ENCODE assay signal across 8 cellular contexts in genomic region chr13:24274452-24274971, GRCh38. TPM values are rescaled to one million over a fixed set of nuclear protein-coding genes. Genes with fewer than 3 reads are reported as not detected.
DNase-seq lines count a peak whose midpoint lies in the region; ATAC-seq and TF ChIP-seq lines count a peak whose summit lies in the region.

No MANE protein-coding gene starts in this region.

- peak; percentile 30 for ATAC-seq in CD8-positive, alpha-beta T cell
- ATAC-seq in GM21528 (IDR thresholded peaks at IDR 0.05; ENCODE audit: low FRiP score, unreplicated experiment), result peak; percentile 51
- peak; percentile 64 for ATAC-seq in naive thymus-derived CD4-positive, alpha-beta T cell

- CTCF ChIA-PET in CD8-positive, alpha-beta T cell (lab: Charles Lee), result interaction anchor here (0.6 to 6.0 kb wide), 5 partner anchors 13 to 63 kb away, joined by 3 to 49 read pairs (median 7); no protein-coding TSS in a partner anchor
- CTCF ChIA-PET in naive thymus-derived CD4-positive, alpha-beta T cell (lab: Charles Lee), result interaction anchor here (0.7 to 2.1 kb wide), 8 partner anchors 10 to 46 kb away, joined by 3 to 8 read pairs (median 4); no protein-coding TSS in a partner anchor

- H3K4me1 ChIP-seq in CD8-positive, alpha-beta T cell (ENCODE audit: insufficient read depth, low read length), result peaks cover 93% of the 10 kb centered on the region
- H3K4me1 ChIP-seq in naive thymus-derived CD4-positive, alpha-beta T cell (ENCODE audit: control insufficient read depth in 2 of 2, insufficient read depth in 2 of 2, low read length in 2 of 2), result peaks cover 73 to 84% of the 10 kb centered on the region in 2 donors
- H3K4me1 ChIP-seq in vagina, result peaks cover 28% of the 10 kb centered on the region

- peak overlapping the region; percentile 99 for H3K27ac Mint-ChIP-seq in CD8-positive, alpha-beta T cell
- peak overlapping the region; percentile 97 to 100 (median 99) for H3K27ac Mint-ChIP-seq in naive thymus-derived CD4-positive, alpha-beta T cell

- POLR2A ChIA-PET in CD8-positive, alpha-beta T cell (lab: Charles Lee), result interaction anchor here (0.6 to 12.4 kb wide), 6 partner anchors 9 to 46 kb away, joined by 3 to 224 read pairs (median 4); no protein-coding TSS in a partner anchor
- POLR2A ChIA-PET in naive thymus-derived CD4-positive, alpha-beta T cell (lab: Charles Lee), result interaction anchor here (0.5 to 12.5 kb wide), 7 partner anchors 9 to 140 kb away, joined by 3 to 637 read pairs (median 5); no protein-coding TSS in a partner anchor

- peak overlapping the region; percentile 72 for H3K4me3 Mint-ChIP-seq in CD8-positive, alpha-beta T cell
- H3K4me3 Mint-ChIP-seq in naive thymus-derived CD4-positive, alpha-beta T cell, result peak overlapping the region; percentile 45 to 87 (median 80)

- H3K27ac ChIP-seq in CD8-positive, alpha-beta T cell (ENCODE audit: low read depth, low read length), result peak overlapping the region; percentile 7
- H3K27ac ChIP-seq in naive thymus-derived CD4-positive, alpha-beta T cell (ENCODE audit: low read depth, low read length), result peak overlapping the region; percentile 94
- peak overlapping the region; percentile 25 for H3K27ac ChIP-seq in vagina

- H3K9me3 ChIP-seq in CD8-positive, alpha-beta T cell (ENCODE audit: low read length), result no peaks in the 10 kb centered on the region
- no peaks in the 10 kb centered on the region for H3K9me3 ChIP-seq in naive thymus-derived CD4-positive, alpha-beta T cell (ENCODE audit: control insufficient read depth in 2 of 3, low read length in 3 of 3)
- no peaks in the 10 kb centered on the region for H3K9me3 ChIP-seq in vagina

- no peaks in the 10 kb centered on the region for H3K27me3 ChIP-seq in CD8-positive, alpha-beta T cell (ENCODE audit: insufficient read depth, low read length)
- H3K27me3 ChIP-seq in naive thymus-derived CD4-positive, alpha-beta T cell (ENCODE audit: control insufficient read depth in 2 of 2, insufficient read depth in 2 of 2, low read length in 2 of 2), result no peaks in the 10 kb centered on the region
- H3K27me3 ChIP-seq in vagina, result no peaks in the 10 kb centered on the region

- H3K36me3 Mint-ChIP-seq in CD8-positive, alpha-beta T cell, result peaks cover 24% of the 10 kb centered on the region
- H3K36me3 Mint-ChIP-seq in naive thymus-derived CD4-positive, alpha-beta T cell, result peaks cover 0 to 14% (median 8%) of the 10 kb centered on the region in 5 donors

- peaks cover 92% of the 10 kb centered on the region for H3K4me1 Mint-ChIP-seq in CD8-positive, alpha-beta T cell (ENCODE audit: low read depth)
- peaks cover 66 to 99% (median 92%) of the 10 kb centered on the region in 7 donors for H3K4me1 Mint-ChIP-seq in naive thymus-derived CD4-positive, alpha-beta T cell

- peak in 6 of 7 experiments; percentile 40 to 68 (median 61) for DNase-seq in CD8-positive, alpha-beta T cell
- peak; percentile 69 for DNase-seq in NAMALWA (ENCODE audit: low spot score)
- DNase-seq in activated naive CD4-positive, alpha-beta T cell treated with anti-CD3 and anti-CD28 coated beads, Interleukin-2, amount 50 U/mL, for 16 hours, result peak; percentile 62
- peak in 5 of 9 donors; percentile 32 to 75 (median 54) for DNase-seq in naive thymus-derived CD4-positive, alpha-beta T cell
- DNase-seq in vagina (ENCODE audit: extremely low spot score in 2 of 2), result no peak
- DNase-seq in NCI-H526 treated with DMSO at 0.1 percent for 48 hours (lab: John Stamatoyannopoulos, UW), result no peak
- DNase-seq in HuH-7 (ENCODE audit: low spot score), result no peak

- no peak overlapping the region for H3K4me3 ChIP-seq in CD8-positive, alpha-beta T cell (ENCODE audit: low read depth, low read length)
- H3K4me3 ChIP-seq in naive thymus-derived CD4-positive, alpha-beta T cell (ENCODE audit: low read length), result peak overlapping the region; percentile 31
- H3K4me3 ChIP-seq in vagina, result no peak overlapping the region

- no peaks in the 10 kb centered on the region for H3K27me3 Mint-ChIP-seq in CD8-positive, alpha-beta T cell (ENCODE audit: low read depth)
- peaks cover 0 to 3% (median 0%) of the 10 kb centered on the region in 5 donors for H3K27me3 Mint-ChIP-seq in naive thymus-derived CD4-positive, alpha-beta T cell

- H3K36me3 ChIP-seq in CD8-positive, alpha-beta T cell (ENCODE audit: insufficient read depth, low read length), result no peaks in the 10 kb centered on the region
- no peaks in the 10 kb centered on the region for H3K36me3 ChIP-seq in naive thymus-derived CD4-positive, alpha-beta T cell (ENCODE audit: control insufficient read depth in 2 of 3, insufficient read depth in 3 of 3, low read length in 3 of 3)
- no peaks in the 10 kb centered on the region for H3K36me3 ChIP-seq in vagina

- TF ChIP-seq POLR2A in vagina (IDR thresholded peaks at IDR 0.05), result no peak

- intact Hi-C loops in CD8-positive, alpha-beta T cell (cut with DNase I, micrococcal nuclease), result loop anchor here (5.0 to 10.0 kb wide), 7 partner anchors 112 to 1010 kb away; partner anchors contain the start of genes MTMR6 (in 1 of the 2), PARP4 (in 1 of the 2) and SPATA13 (in 1 of the 2)
- intact Hi-C loops in naive thymus-derived CD4-positive, alpha-beta T cell (cut with micrococcal nuclease), result loop anchor here (1.0 to 5.0 kb wide), 4 partner anchors 9 to 897 kb away; partner anchors contain the start of gene C1QTNF9 (in 1 of the 2)
- intact Hi-C loops in vagina (cut with DNase I), result no loop called here

- H3K9me3 Mint-ChIP-seq in CD8-positive, alpha-beta T cell, result no peaks in the 10 kb centered on the region
- H3K9me3 Mint-ChIP-seq in naive thymus-derived CD4-positive, alpha-beta T cell, result peaks cover 0 to 5% (median 0%) of the 10 kb centered on the region in 11 donors

- TF ChIP-seq CTCF in CD8-positive, alpha-beta T cell (IDR thresholded peaks at IDR 0.05), result no peak
- TF ChIP-seq CTCF in vagina (IDR thresholded peaks at IDR 0.05), result no peak

RNA-seq across cellular contexts. Expression of gene C1QTNF9, which starts 34.9 kb away (rescaled TPM):
- under 1 TPM in 1 of 2 experiments, not detected in 1; 0.17 TPM for total RNA-seq in CD8-positive, alpha-beta T cell
- total RNA-seq in naive thymus-derived CD4-positive, alpha-beta T cell, result under 1 TPM in 1 of 5 experiments, not detected in 4; 0.19 TPM
- not detected for polyA plus RNA-seq in naive thymus-derived CD4-positive, alpha-beta T cell
- total RNA-seq in vagina, result not detected

Comparison
In these comparisons a context has a peak if more than half of its experiments do, and no peak if none do; other contexts are left out.
1. DNase-seq: peak in CD8-positive, alpha-beta T cell (6 of 7), NAMALWA (single experiment), activated naive CD4-positive, alpha-beta T cell treated with anti-CD3 and anti-CD28 coated beads, Interleukin-2, amount 50 U/mL, for 16 hours (single experiment) and naive thymus-derived CD4-positive, alpha-beta T cell (5 of 9); none in vagina (0 of 2), NCI-H526 treated with DMSO at 0.1 percent for 48 hours (single experiment) and HuH-7 (single experiment).
2. H3K27ac ChIP-seq: peak in every context shown above with its lines; median percentile 94 in naive thymus-derived CD4-positive, alpha-beta T cell; 25 in vagina; 7 in CD8-positive, alpha-beta T cell.
3. Peak in every context shown above with its lines, with median percentiles within 50 percentile points of each other: ATAC-seq.